In genomic region chr5:160419458-160420330, GRCh38 we compare ENCODE assay signal across 1 cellular context.
TF ChIP-seq lines count a peak whose summit lies in the region.

No MANE protein-coding gene starts in this region.

TF ChIP-seq in HEK293, 187 proteins besides CTCF, POLR2A, EP300 and RAD21 (continued from another document):
- TF ChIP-seq, protein P1, sequence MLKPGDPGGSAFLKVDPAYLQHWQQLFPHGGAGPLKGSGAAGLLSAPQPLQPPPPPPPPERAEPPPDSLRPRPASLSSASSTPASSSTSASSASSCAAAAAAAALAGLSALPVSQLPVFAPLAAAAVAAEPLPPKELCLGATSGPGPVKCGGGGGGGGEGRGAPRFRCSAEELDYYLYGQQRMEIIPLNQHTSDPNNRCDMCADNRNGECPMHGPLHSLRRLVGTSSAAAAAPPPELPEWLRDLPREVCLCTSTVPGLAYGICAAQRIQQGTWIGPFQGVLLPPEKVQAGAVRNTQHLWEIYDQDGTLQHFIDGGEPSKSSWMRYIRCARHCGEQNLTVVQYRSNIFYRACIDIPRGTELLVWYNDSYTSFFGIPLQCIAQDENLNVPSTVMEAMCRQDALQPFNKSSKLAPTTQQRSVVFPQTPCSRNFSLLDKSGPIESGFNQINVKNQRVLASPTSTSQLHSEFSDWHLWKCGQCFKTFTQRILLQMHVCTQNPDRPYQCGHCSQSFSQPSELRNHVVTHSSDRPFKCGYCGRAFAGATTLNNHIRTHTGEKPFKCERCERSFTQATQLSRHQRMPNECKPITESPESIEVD (tag by site-specific recombination; IDR thresholded peaks at IDR 0.05): peak; percentile 59
- TF ChIP-seq ZNF449 (tag by site-specific recombination; IDR thresholded peaks at IDR 0.05): 0 out of 2 replicates have a peak, but pooled peaks have one; percentile 10
- no peak for TF ChIP-seq ZNF785 (tag by site-specific recombination; IDR thresholded peaks at IDR 0.05)
- peak; percentile 87 for TF ChIP-seq ZBTB17 (tag by site-specific recombination; IDR thresholded peaks at IDR 0.05)
- TF ChIP-seq ZEB2 (tag by site-specific recombination; IDR thresholded peaks at IDR 0.05): peak; percentile 1; the same call in 1 of the 2 replicates
- 0 out of 2 replicates have a peak, but pooled peaks have one; percentile 12 for TF ChIP-seq KLF10 (tag by site-specific recombination; IDR thresholded peaks at IDR 0.05)
